28 cellular contexts compared by ENCODE assay signal in genomic region chr3:53998980-53999379, GRCh38.
"Had no signal": no experiment of that assay in that cellular context is flagged by ENCODE, and none has a peak within 500 bp of the region (broad histone marks: within the 10 kb centered on the region; RNA-seq: fewer than 3 reads in every experiment).

No MANE protein-coding gene starts in this region.

- H3K36me3 ChIP-seq: WERI-Rb-1 had no signal

- H3K27me3 Mint-ChIP-seq: activated CD8-positive, alpha-beta memory T cell treated with anti-CD3 and anti-CD28 coated beads, Interleukin-2, amount 10 ng/mL, durations not matched to agents 7 days and 5 days; activated naive CD4-positive, alpha-beta T cell treated with anti-CD3 and anti-CD28 coated beads, Interleukin-2, amount 10 ng/mL, durations not matched to agents 7 days and 5 days; activated naive CD8-positive, alpha-beta T cell treated with anti-CD3 and anti-CD28 coated beads, Interleukin-2, amount 50 U/mL, for 24 hours had no signal

- H3K27ac ChIP-seq: WERI-Rb-1 had no signal

- FAIRE-seq: bronchial epithelial cell had no signal

- ATAC-seq: activated CD8-positive, alpha-beta memory T cell treated with anti-CD3 and anti-CD28 coated beads, Interleukin-2, amount 10 ng/mL, durations not matched to agents 7 days and 5 days; activated naive CD8-positive, alpha-beta T cell treated with anti-CD3 and anti-CD28 coated beads, Interleukin-2, amount 50 U/mL, for 24 hours; Panc1 had no signal

- DNase-seq: activated CD4-positive, alpha-beta memory T cell treated with anti-CD3 and anti-CD28 coated beads, Interleukin-2, amount 10 ng/mL, durations not matched to agents 7 days and 5 days; activated CD4-positive, alpha-beta T cell treated with anti-CD3 and anti-CD28 coated beads for 1 hour; activated CD4-positive, alpha-beta T cell treated with anti-CD3 and anti-CD28 coated beads for 48 hours; activated CD4-positive, CD25-positive, alpha-beta regulatory T cell; activated CD8-positive, alpha-beta memory T cell treated with anti-CD3 and anti-CD28 coated beads for 24 hours; activated CD8-positive, alpha-beta memory T cell treated with anti-CD3 and anti-CD28 coated beads, Interleukin-2, amount 10 ng/mL, durations not matched to agents 7 days and 5 days; activated CD8-positive, alpha-beta memory T cell treated with anti-CD3 and anti-CD28 coated beads, Interleukin-2, amount 50 U/mL, for 48 hours; activated effector memory CD4-positive, alpha-beta T cell treated with Interleukin-2 at 50 U/mL for 16 hours; activated naive CD4-positive, alpha-beta T cell treated with anti-CD3 and anti-CD28 coated beads, Interleukin-2, amount 10 ng/mL, durations not matched to agents 7 days and 5 days; activated naive CD8-positive, alpha-beta T cell treated with anti-CD3 and anti-CD28 coated beads, Interleukin-2, amount 50 U/mL, for 24 hours; activated T-cell treated with anti-CD3 and anti-CD28 coated beads, Interleukin-2, amount 50 U/mL, for 48 hours; anterior cingulate cortex; central memory CD4-positive, alpha-beta T cell; NCI-H1105; NCI-H1417 treated with DMSO at 0.1 percent for 48 hours; NCI-H187 treated with DMSO at 0.1 percent for 48 hours; NCI-H2081; NCI-H226; NCI-H524 treated with DMSO at 0.1 percent for 48 hours; SW 1271; T-helper 1 cell; T-helper 2 cell; T-helper 9 cell; WERI-Rb-1 had no signal

- H3K4me3 Mint-ChIP-seq: activated CD4-positive, alpha-beta memory T cell treated with anti-CD3 and anti-CD28 coated beads, Interleukin-2, amount 10 ng/mL, durations not matched to agents 7 days and 5 days; activated CD8-positive, alpha-beta memory T cell treated with anti-CD3 and anti-CD28 coated beads, Interleukin-2, amount 10 ng/mL, durations not matched to agents 7 days and 5 days; activated naive CD4-positive, alpha-beta T cell treated with anti-CD3 and anti-CD28 coated beads, Interleukin-2, amount 10 ng/mL, durations not matched to agents 7 days and 5 days; activated naive CD8-positive, alpha-beta T cell; activated naive CD8-positive, alpha-beta T cell treated with anti-CD3 and anti-CD28 coated beads, Interleukin-2, amount 50 U/mL, for 24 hours; brain had no signal

- H3K4me1 Mint-ChIP-seq: activated CD4-positive, alpha-beta memory T cell treated with anti-CD3 and anti-CD28 coated beads, Interleukin-2, amount 10 ng/mL, durations not matched to agents 7 days and 5 days; activated CD8-positive, alpha-beta memory T cell treated with anti-CD3 and anti-CD28 coated beads, Interleukin-2, amount 10 ng/mL, durations not matched to agents 7 days and 5 days; activated naive CD4-positive, alpha-beta T cell treated with anti-CD3 and anti-CD28 coated beads, Interleukin-2, amount 10 ng/mL, durations not matched to agents 7 days and 5 days; activated naive CD8-positive, alpha-beta T cell treated with anti-CD3 and anti-CD28 coated beads, Interleukin-2, amount 50 U/mL, for 24 hours had no signal

- H3K36me3 Mint-ChIP-seq: activated CD8-positive, alpha-beta memory T cell treated with anti-CD3 and anti-CD28 coated beads, Interleukin-2, amount 10 ng/mL, durations not matched to agents 7 days and 5 days; activated naive CD4-positive, alpha-beta T cell treated with anti-CD3 and anti-CD28 coated beads, Interleukin-2, amount 10 ng/mL, durations not matched to agents 7 days and 5 days; activated naive CD8-positive, alpha-beta T cell; brain had no signal

- H3K27ac Mint-ChIP-seq: activated CD4-positive, alpha-beta memory T cell treated with anti-CD3 and anti-CD28 coated beads, Interleukin-2, amount 10 ng/mL, durations not matched to agents 7 days and 5 days; activated CD8-positive, alpha-beta memory T cell treated with anti-CD3 and anti-CD28 coated beads, Interleukin-2, amount 10 ng/mL, durations not matched to agents 7 days and 5 days; activated naive CD4-positive, alpha-beta T cell treated with anti-CD3 and anti-CD28 coated beads, Interleukin-2, amount 10 ng/mL, durations not matched to agents 7 days and 5 days; activated naive CD8-positive, alpha-beta T cell; activated naive CD8-positive, alpha-beta T cell treated with anti-CD3 and anti-CD28 coated beads, Interleukin-2, amount 50 U/mL, for 24 hours; brain had no signal

- H3K9me3 Mint-ChIP-seq: activated CD4-positive, alpha-beta memory T cell treated with anti-CD3 and anti-CD28 coated beads, Interleukin-2, amount 10 ng/mL, durations not matched to agents 7 days and 5 days; activated naive CD4-positive, alpha-beta T cell treated with anti-CD3 and anti-CD28 coated beads, Interleukin-2, amount 10 ng/mL, durations not matched to agents 7 days and 5 days; activated naive CD8-positive, alpha-beta T cell treated with anti-CD3 and anti-CD28 coated beads, Interleukin-2, amount 50 U/mL, for 24 hours; brain had no signal
